In genomic region chr2:131682945-131683330, GRCh38 we compare ENCODE assay signal across 8 cellular contexts.
DNase-seq lines count a peak whose midpoint lies in the region; ATAC-seq and TF ChIP-seq lines count a peak whose summit lies in the region.
"Not testable (repeated sequence)": the region's sequence is repeated elsewhere in the genome, so short reads cannot be mapped to it uniquely, and the experiment has no call there.

No MANE protein-coding gene starts in this region.

- DNase-seq in PC-9 = not testable (repeated sequence)
- DNase-seq in fibroblast of the aortic adventitia (ENCODE audit: low read depth) = peak; percentile 44

- CTCF ChIA-PET in PC-9 (lab: Charles Lee) = not testable (repeated sequence)

- peaks cover 41% of the 10 kb centered on the region for H3K36me3 ChIP-seq in DOHH2 (ENCODE audit: control insufficient read depth, low read length)
- not testable (repeated sequence) for H3K36me3 ChIP-seq in PC-9 (ENCODE audit: low read depth); mucosa of stomach (ENCODE audit: control insufficient read depth, insufficient read depth, low read length); stomach smooth muscle (ENCODE audit: control insufficient read depth in 2 of 2, insufficient read depth in 2 of 2, low read length in 2 of 2)

- H2AFZ ChIP-seq in PC-9 = not testable (repeated sequence)

- not testable (repeated sequence) for H3F3A ChIP-seq in DOHH2 (ENCODE audit: control insufficient read depth, insufficient read depth); PC-9 (ENCODE audit: insufficient read depth, low read depth)

- not testable (repeated sequence) for H3K9me3 Mint-ChIP-seq in activated naive CD8-positive, alpha-beta T cell (ENCODE audit: low read depth)

- peaks cover 54% of the 10 kb centered on the region for H3K79me2 ChIP-seq in DOHH2 (ENCODE audit: control insufficient read depth, low read length)
- not testable (repeated sequence) for H3K79me2 ChIP-seq in PC-9 (ENCODE audit: low read depth)

- H3K27me3 ChIP-seq in DOHH2 (ENCODE audit: control insufficient read depth, low read length); PC-9 (ENCODE audit: insufficient read depth, low read depth); mucosa of stomach (ENCODE audit: control insufficient read depth, insufficient read depth, low read length); stomach smooth muscle (ENCODE audit: control insufficient read depth in 1 of 2, insufficient read depth in 2 of 2, low read length in 2 of 2): not testable (repeated sequence)

- H3K36me3 Mint-ChIP-seq in activated naive CD8-positive, alpha-beta T cell = not testable (repeated sequence)

- H3K9ac ChIP-seq in mucosa of stomach (ENCODE audit: low read length) (peak overlapping the region; percentile 69), stomach smooth muscle (ENCODE audit: low read length in 2 of 2) (peak overlapping the region in 1 of 2 donors; percentile 87)

- H3K27ac Mint-ChIP-seq in activated naive CD8-positive, alpha-beta T cell = peak overlapping the region; percentile 80

- POLR2A ChIA-PET in PC-9 (lab: Charles Lee; ENCODE audit: unreplicated experiment) = not testable (repeated sequence)

- not testable (repeated sequence) for H4K20me1 ChIP-seq in DOHH2 (ENCODE audit: control insufficient read depth, insufficient read depth, low read depth, low read length); PC-9 (ENCODE audit: insufficient read depth)

- peaks cover 32% of the 10 kb centered on the region for H3K4me1 ChIP-seq in DOHH2 (ENCODE audit: control insufficient read depth, low read length)
- H3K4me1 ChIP-seq in PC-9 (replicated peaks; ENCODE audit: insufficient read depth); mucosa of stomach (ENCODE audit: control insufficient read depth, insufficient read depth, low read length); stomach smooth muscle (ENCODE audit: control insufficient read depth, insufficient read depth, low read length): not testable (repeated sequence)

- H3K9me3 ChIP-seq in DOHH2 (ENCODE audit: control insufficient read depth, insufficient read depth, low read length); PC-9 (ENCODE audit: insufficient read depth, low read depth); mucosa of stomach (ENCODE audit: control insufficient read depth, low read length); stomach smooth muscle (ENCODE audit: control insufficient read depth in 2 of 2, low read length in 2 of 2): not testable (repeated sequence)

- peak; percentile 49 for ATAC-seq in GM21529 (IDR thresholded peaks at IDR 0.05; ENCODE audit: unreplicated experiment)
- ATAC-seq in HG03442 (IDR thresholded peaks at IDR 0.05; ENCODE audit: unreplicated experiment) = peak; percentile 33

- H3K4me2 ChIP-seq in DOHH2 (ENCODE audit: low read length) (peak overlapping the region; percentile 57), PC-9 (peak overlapping the region; percentile 61)

- peak overlapping the region; percentile 89 for H3K4me3 Mint-ChIP-seq in activated naive CD8-positive, alpha-beta T cell

- peak overlapping the region; percentile 96 for H3K4me3 ChIP-seq in DOHH2 (ENCODE audit: low read length)
- H3K4me3 ChIP-seq in PC-9 = peak overlapping the region; percentile 52; the same call in 1 of the 2 replicates
- H3K4me3 ChIP-seq in fibroblast of the aortic adventitia (ENCODE audit: low read depth, low read length) = peak overlapping the region; percentile 87
- H3K4me3 ChIP-seq in mucosa of stomach (ENCODE audit: low read length) = peak overlapping the region; percentile 38
- H3K4me3 ChIP-seq in stomach smooth muscle (ENCODE audit: low read length in 2 of 2) = peak overlapping the region; percentile 83 to 89

- BruUV-seq in PC-9 (replicated peaks; lab: Mats Ljungman, UMichigan) = TSS peak; percentile 22

- H3K4me1 Mint-ChIP-seq in activated naive CD8-positive, alpha-beta T cell (ENCODE audit: low read depth) = peaks cover 40% of the 10 kb centered on the region

- not testable (repeated sequence) for H3K27me3 Mint-ChIP-seq in activated naive CD8-positive, alpha-beta T cell

- TF ChIP-seq CTCF in DOHH2 (IDR thresholded peaks at IDR 0.05; ENCODE audit: low read depth, low read length, poor library complexity, severe bottlenecking); PC-9 (conservative IDR thresholded peaks at IDR 0.05); fibroblast of the aortic adventitia (IDR thresholded peaks at IDR 0.05; ENCODE audit: insufficient read depth, low read length): not testable (repeated sequence)

- H3K9me2 ChIP-seq in DOHH2 (replicated peaks; ENCODE audit: control insufficient read depth, low read length); PC-9 (ENCODE audit: insufficient read depth): not testable (repeated sequence)

- intact Hi-C loops in PC-9 (cut with micrococcal nuclease; ENCODE audit: unreplicated experiment) = not testable (repeated sequence)

- peak overlapping the region; percentile 48 for H3K27ac ChIP-seq in DOHH2 (ENCODE audit: low read depth, low read length)
- H3K27ac ChIP-seq in PC-9; stomach smooth muscle (ENCODE audit: low read length): not testable (repeated sequence)

Comparison
In these comparisons a context has a peak if more than half of its experiments do, and no peak if none do; other contexts are left out.
1. H3K4me3 ChIP-seq: peak in every context shown above with its lines; median percentile 96 in DOHH2; 87 in fibroblast of the aortic adventitia; 86 in stomach smooth muscle; 52 in PC-9; 38 in mucosa of stomach.